27 cellular contexts compared by ENCODE assay signal in the genomic region with DNA sequence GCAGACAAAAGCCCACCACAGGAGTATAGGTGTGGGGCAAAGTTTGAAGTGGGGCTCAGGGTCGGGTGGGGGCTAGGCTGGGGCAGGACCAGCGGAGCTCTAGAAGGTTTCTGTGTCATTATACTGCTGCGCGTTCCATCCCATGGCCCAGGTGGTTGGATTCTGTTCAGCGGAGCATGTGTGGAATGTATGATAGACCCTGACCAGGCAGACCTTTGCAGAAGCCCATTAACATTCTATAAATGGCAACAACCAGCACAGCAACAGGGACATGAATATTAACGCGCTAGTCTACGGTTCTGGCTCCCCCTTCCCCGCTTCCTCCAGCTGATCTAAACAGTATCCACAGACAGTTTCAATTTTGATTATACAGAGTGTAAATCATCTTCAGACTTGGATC.
"Had no signal": no experiment of that assay in that cellular context is flagged by ENCODE, and none has a peak within 500 bp of the region (broad histone marks: within the 10 kb centered on the region; RNA-seq: fewer than 3 reads in every experiment).

No MANE protein-coding gene starts in this region.

- DNase-seq: colonic mucosa; effector CD8-positive, alpha-beta T cell; endodermal cell; gastrocnemius medialis; heart left ventricle; hypothalamus; immature natural killer cell; islet precursor cell; kidney glomerular epithelial cell; naive B cell; nucleus accumbens; right cardiac atrium; spleen; stimulated activated CD4-positive, alpha-beta T cell treated with anti-CD3 and anti-CD28 coated beads, Interleukin-4, amount 100 ng/mL, for 4 hours had no signal

- ATAC-seq: esophagus mucosa; gastrocnemius medialis; heart left ventricle; left lobe of liver; natural killer cell treated with Interleukin-12 subunit alpha and Interleukin-12 subunit beta and Interleukin-15 and Interleukin-18, amount 100 ng/mL, for 72 hours; right cardiac atrium; stimulated activated memory B cell treated with anti-CD40 and anti-IgM and Interleukin-4, amounts not matched to agents 10 μg/mL and 1 μg/mL and 100 μg/mL, for 72 hours had no signal

- H3K27me3 ChIP-seq: colonic mucosa, vagina had no signal

- H3K27ac Mint-ChIP-seq: dendritic cell treated with granulocyte-macrophage colony-stimulating factor and Interleukin-4, amounts not matched to agents 40 ng/mL and 50 ng/mL, for 4 days; endodermal cell; natural killer cell treated with Interleukin-12 subunit alpha and Interleukin-12 subunit beta and Interleukin-15 and Interleukin-18, amount 100 ng/mL, for 72 hours; stimulated activated memory B cell treated with anti-CD40 and anti-IgM and Interleukin-4, amounts not matched to agents 10 μg/mL and 1 μg/mL and 100 μg/mL, for 72 hours; stimulated activated naive CD8-positive, alpha-beta T cell treated with anti-CD3 and anti-CD28 coated beads, Interleukin-15, Interleukin-2, amounts not matched to agents 100 ng/mL and 50 ng/mL, for 24 hours had no signal

- H3K27me3 Mint-ChIP-seq: memory B cell had no signal

- H3K4me3 ChIP-seq: colonic mucosa, gastrocnemius medialis, heart left ventricle, lung, prostate gland, skin epidermis, spleen, suprapubic skin, vagina had no signal

- H3K27ac ChIP-seq: colonic mucosa, epithelial cell of prostate, gastrocnemius medialis, prostate gland, skin epidermis, spleen, suprapubic skin, vagina had no signal

- H3K4me3 Mint-ChIP-seq: dendritic cell treated with granulocyte-macrophage colony-stimulating factor and Interleukin-4, amounts not matched to agents 40 ng/mL and 50 ng/mL, for 4 days; endodermal cell; immature natural killer cell; memory B cell; natural killer cell treated with Interleukin-12 subunit alpha and Interleukin-12 subunit beta and Interleukin-15 and Interleukin-18, amount 100 ng/mL, for 72 hours; stimulated activated memory B cell treated with anti-CD40 and anti-IgM and Interleukin-4, amounts not matched to agents 10 μg/mL and 1 μg/mL and 100 μg/mL, for 72 hours; stimulated activated naive CD8-positive, alpha-beta T cell treated with anti-CD3 and anti-CD28 coated beads, Interleukin-15, Interleukin-2, amounts not matched to agents 100 ng/mL and 50 ng/mL, for 24 hours had no signal

- H3K9me3 Mint-ChIP-seq: dendritic cell treated with granulocyte-macrophage colony-stimulating factor and Interleukin-4, amounts not matched to agents 40 ng/mL and 50 ng/mL, for 4 days; endodermal cell; immature natural killer cell; memory B cell; natural killer cell treated with Interleukin-12 subunit alpha and Interleukin-12 subunit beta and Interleukin-15 and Interleukin-18, amount 100 ng/mL, for 72 hours; stimulated activated memory B cell treated with anti-CD40 and anti-IgM and Interleukin-4, amounts not matched to agents 10 μg/mL and 1 μg/mL and 100 μg/mL, for 72 hours; stimulated activated naive CD8-positive, alpha-beta T cell treated with anti-CD3 and anti-CD28 coated beads, Interleukin-15, Interleukin-2, amounts not matched to agents 100 ng/mL and 50 ng/mL, for 24 hours had no signal

- H3K4me1 ChIP-seq: prostate gland had no signal

- H3K9me3 ChIP-seq: colonic mucosa, gastrocnemius medialis, heart left ventricle, prostate gland, spleen, suprapubic skin, vagina had no signal

- H3K36me3 ChIP-seq: colonic mucosa, gastrocnemius medialis, heart left ventricle, prostate gland, spleen, suprapubic skin, vagina had no signal

- H3K36me3 Mint-ChIP-seq: memory B cell; stimulated activated memory B cell treated with anti-CD40 and anti-IgM and Interleukin-4, amounts not matched to agents 10 μg/mL and 1 μg/mL and 100 μg/mL, for 72 hours had no signal
